18 cellular contexts compared by ENCODE assay signal in genomic region chr5:78009937-78010527, GRCh38.
DNase-seq lines count a peak whose midpoint lies in the region; ATAC-seq and TF ChIP-seq lines count a peak whose summit lies in the region.
"Had no signal": no experiment of that assay in that cellular context is flagged by ENCODE, and none has a peak within 500 bp of the region (broad histone marks: within the 10 kb centered on the region; RNA-seq: fewer than 3 reads in every experiment).

No MANE protein-coding gene starts in this region.

- ATAC-seq in Right ventricle myocardium inferior (peak; percentile 37), thoracic aorta (ENCODE audit: insufficient number of reproducible peaks, low FRiP score, low read depth) (peak; percentile 58), omental fat pad (ENCODE audit: low FRiP score) (no peak)
- ATAC-seq: body of pancreas had no signal

- H3K36me3 ChIP-seq in right atrium auricular region (no peaks in the 10 kb centered on the region), thoracic aorta (no peaks in the 10 kb centered on the region)
- H3K36me3 ChIP-seq: suprapubic skin had no signal

- H3K9me3 ChIP-seq in right atrium auricular region (no peaks in the 10 kb centered on the region), thoracic aorta (no peaks in the 10 kb centered on the region)
- H3K9me3 ChIP-seq: body of pancreas, Caco-2, suprapubic skin had no signal

- TF ChIP-seq CTCF in right atrium auricular region (IDR thresholded peaks at IDR 0.05): no peak
- TF ChIP-seq CTCF in cardiac fibroblast (IDR thresholded peaks at IDR 0.05; ENCODE audit: low read depth, low read length): peak; percentile 17
- no peak for TF ChIP-seq CTCF in thoracic aorta (IDR thresholded peaks at IDR 0.05)
- no peak for TF ChIP-seq CTCF in omental fat pad (IDR thresholded peaks at IDR 0.05)

- intact Hi-C loops in Right ventricle myocardium inferior (cut with DNase I): loop anchor here (2.0 to 5.0 kb wide), 2 partner anchors 363 to 449 kb away; no protein-coding TSS in a partner anchor

- DNase-seq in Right ventricle myocardium inferior (ENCODE audit: missing footprints): no peak
- DNase-seq in right atrium auricular region (ENCODE audit: low spot score): no peak
- peak; percentile 80 to 92 for DNase-seq in cardiac fibroblast (ENCODE audit: low read depth in 2 of 2)
- peak; percentile 92 for DNase-seq in iris pigment epithelial cell (ENCODE audit: low read depth)
- DNase-seq in thoracic aorta (ENCODE audit: low spot score): no peak
- DNase-seq in omental fat pad (ENCODE audit: low spot score): no peak
- no peak for DNase-seq in SW 1271 (lab: John Stamatoyannopoulos, UW)
- DNase-seq in SW480 (ENCODE audit: low spot score): no peak
- DNase-seq: 8988T; activated CD8-positive, alpha-beta memory T cell treated with anti-CD3 and anti-CD28 coated beads for 24 hours; Caco-2; GF-D8; NCI-H146; OCI-M1 had no signal

- H3K27ac ChIP-seq in right atrium auricular region (no peak overlapping the region), thoracic aorta (peak overlapping the region; percentile 31 to 40)
- H3K27ac ChIP-seq: body of pancreas, HL-60, suprapubic skin, VCaP had no signal

- no peaks in the 10 kb centered on the region for H3K4me1 ChIP-seq in right atrium auricular region
- peaks cover 0 to 29% of the 10 kb centered on the region in 2 donors for H3K4me1 ChIP-seq in thoracic aorta (ENCODE audit: control insufficient read depth in 1 of 2, low read depth in 2 of 2)
- H3K4me1 ChIP-seq: Caco-2, suprapubic skin had no signal

- H3K27me3 ChIP-seq in right atrium auricular region (no peaks in the 10 kb centered on the region), thoracic aorta (replicated peaks; ENCODE audit: insufficient read depth) (no peaks in the 10 kb centered on the region)
- H3K27me3 ChIP-seq: body of pancreas, suprapubic skin had no signal

- H3K4me3 ChIP-seq in right atrium auricular region: no peak overlapping the region
- H3K4me3 ChIP-seq in cardiac fibroblast (replicated peaks in 1 of 2; ENCODE audit: low read depth in 2 of 2, low read length in 2 of 2): no peak overlapping the region
- peak overlapping the region; percentile 40 for H3K4me3 ChIP-seq in thoracic aorta
- H3K4me3 ChIP-seq: body of pancreas, suprapubic skin had no signal

Comparison
In these comparisons a context has a peak if more than half of its experiments do, and no peak if none do; other contexts are left out.
1. DNase-seq: peak in cardiac fibroblast (2 of 2) and iris pigment epithelial cell (single experiment); none in Right ventricle myocardium inferior (single experiment), right atrium auricular region (single experiment), thoracic aorta (single experiment), omental fat pad (single experiment), SW 1271 (0 of 2) and SW480 (single experiment).
2. H3K27ac ChIP-seq: peak in thoracic aorta (2 of 2); none in right atrium auricular region (0 of 2).